ENCODE assay signal across 1 cellular context in the genomic region with DNA sequence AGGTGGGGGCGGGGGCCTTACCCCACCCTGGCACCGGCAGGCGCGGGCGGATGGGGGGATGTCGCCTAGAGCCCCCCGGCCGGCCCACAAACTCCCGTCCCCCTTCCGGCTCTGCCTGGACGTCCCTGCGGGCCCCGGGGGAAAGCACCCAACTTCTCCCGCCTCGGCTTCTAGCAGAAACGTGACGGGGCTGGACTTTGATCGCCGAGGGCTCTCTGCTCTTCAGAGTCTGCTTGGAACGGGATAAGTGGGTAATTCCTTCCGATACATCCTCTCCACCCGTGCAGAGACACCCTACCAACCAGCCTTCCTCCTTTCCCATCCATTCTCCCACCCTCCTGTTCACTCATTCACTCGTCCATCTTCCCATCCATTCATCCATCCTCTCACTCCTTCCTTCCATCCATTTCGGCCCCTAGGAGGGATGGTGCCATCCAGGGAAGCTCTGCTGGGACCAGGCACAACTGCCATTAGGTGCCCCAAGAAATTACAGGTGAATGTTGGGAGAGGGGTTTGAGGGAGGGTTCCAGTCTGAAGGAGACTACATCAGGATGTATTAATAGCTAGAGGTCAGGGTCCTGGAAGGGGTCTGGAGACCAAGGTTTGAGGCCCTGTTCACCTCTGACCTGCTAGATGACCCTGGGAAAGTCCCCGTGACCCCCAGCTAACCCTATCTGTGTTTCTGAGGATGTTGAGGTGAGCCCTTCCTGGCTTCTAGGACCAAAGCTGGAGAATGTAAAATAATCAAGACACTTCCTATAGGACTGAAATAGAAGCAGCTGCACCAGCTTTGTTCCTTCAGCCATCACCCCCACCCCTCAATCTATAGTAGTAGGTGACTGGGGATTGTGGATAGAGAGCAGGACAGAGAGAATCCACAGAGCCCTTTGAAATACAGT.
TF ChIP-seq lines count a peak whose summit lies in the region.

No MANE protein-coding gene starts in this region.

TF ChIP-seq in SK-N-SH treated with all-trans-retinoic acid at 6 μM for 48 hours, 23 proteins besides CTCF, POLR2A, EP300 and RAD21 (continued from another document):
- TF ChIP-seq GLIS3 (CRISPR knock-in tag; IDR thresholded peaks at IDR 0.05) (no peak), ZNF565 (CRISPR knock-in tag; conservative IDR thresholded peaks at IDR 0.05; ENCODE audit: low read depth) (no peak), ISL1 (CRISPR knock-in tag; IDR thresholded peaks at IDR 0.05) (no peak), PPARA (CRISPR knock-in tag; IDR thresholded peaks at IDR 0.05; ENCODE audit: borderline replicate concordance) (no peak), RARB (CRISPR knock-in tag; IDR thresholded peaks at IDR 0.05) (no peak)
